ENCODE assay signal across 8 cellular contexts in the genomic region with DNA sequence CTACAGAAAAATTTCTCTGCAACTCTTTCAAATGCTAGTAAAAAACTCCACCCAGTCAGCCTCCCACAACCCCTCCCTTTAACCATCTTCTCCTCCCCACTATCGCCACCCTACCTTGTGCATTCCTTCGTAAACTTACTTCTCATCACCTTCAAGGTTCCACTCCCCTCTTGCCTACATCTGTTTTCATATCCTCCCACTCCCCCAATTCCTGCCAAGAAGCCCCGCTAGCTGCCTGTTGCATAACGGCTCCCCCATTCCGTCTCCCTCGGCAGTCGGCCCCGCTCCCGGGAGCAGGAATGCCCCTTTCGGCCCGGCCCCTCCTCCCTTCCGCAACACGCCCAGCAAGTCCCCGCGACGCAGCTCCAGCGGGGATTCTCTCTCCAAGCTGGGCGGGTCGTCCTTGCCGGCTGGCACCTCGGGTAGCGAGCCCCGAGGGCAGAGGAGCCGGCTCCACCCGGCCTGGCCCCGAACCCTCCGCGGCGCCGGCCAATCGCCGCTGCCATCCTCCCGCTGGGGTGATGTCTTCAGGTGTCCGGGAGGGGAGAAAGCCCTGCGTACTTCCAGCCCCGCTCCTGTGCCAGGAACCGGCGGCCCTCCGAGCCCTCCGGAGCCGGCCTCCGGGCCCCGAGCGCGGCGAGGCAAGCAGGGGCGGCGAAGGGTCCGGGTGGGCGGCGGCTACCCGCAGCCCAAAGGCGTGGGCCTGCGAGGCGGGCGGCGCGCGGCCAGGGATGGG. TPM values are rescaled to one million over a fixed set of nuclear protein-coding genes. Genes with fewer than 3 reads are reported as not detected.
DNase-seq lines count a peak whose midpoint lies in the region; ATAC-seq and TF ChIP-seq lines count a peak whose summit lies in the region.

No MANE protein-coding gene starts in this region.

- DNase-seq in COR-L47 (lab: John Stamatoyannopoulos, UW) (peak; percentile 85), RPMI7951 (ENCODE audit: low read depth) (peak; percentile 84), fibroblast of the aortic adventitia (ENCODE audit: low read depth) (peak; percentile 52), nephron progenitor cell (peak; percentile 81), substantia nigra (lab: John Stamatoyannopoulos, UW) (peak in 41 of 49 donors; percentile 5 to 80 (median 28))
- DNase-seq in activated effector memory CD4-positive, alpha-beta T cell treated with anti-CD3 and anti-CD28 coated beads, Interleukin-2, amount 50 U/mL, for 16 hours = peak; percentile 88

- peak overlapping the region; percentile 84 for H3K4me3 ChIP-seq in fibroblast of the aortic adventitia (ENCODE audit: low read depth, low read length)

- no peaks in the 10 kb centered on the region for H3K9me3 Mint-ChIP-seq in nephron progenitor cell

- H3K27ac Mint-ChIP-seq in nephron progenitor cell = peak overlapping the region; percentile 46

- H3K4me1 Mint-ChIP-seq in nephron progenitor cell = peaks cover 38% of the 10 kb centered on the region

- no peak for TF ChIP-seq CTCF in fibroblast of the aortic adventitia (IDR thresholded peaks at IDR 0.05; ENCODE audit: insufficient read depth, low read length)
- TF ChIP-seq CTCF in nephron progenitor cell (IDR thresholded peaks at IDR 0.05) = no peak

- ATAC-seq in GM19463 (IDR thresholded peaks at IDR 0.05; ENCODE audit: unreplicated experiment) (peak; percentile 36), HG03565 (IDR thresholded peaks at IDR 0.05; ENCODE audit: unreplicated experiment) (peak; percentile 22)

- H3K27me3 Mint-ChIP-seq in nephron progenitor cell (ENCODE audit: low read depth, poor library complexity) = peaks cover 24% of the 10 kb centered on the region

- H3K36me3 Mint-ChIP-seq in nephron progenitor cell (ENCODE audit: low read depth) = peaks cover 6% of the 10 kb centered on the region

- H3K27ac ChIP-seq in substantia nigra (ENCODE audit: low read depth, low read length, poor library complexity, severe bottlenecking) = peak overlapping the region; percentile 40

- peak overlapping the region; percentile 94 for H3K4me3 Mint-ChIP-seq in nephron progenitor cell

RNA-seq across cellular contexts. Expression of a gene that starts 1.5 kb away (rescaled TPM):
- total RNA-seq in RPMI7951 (2014; rRNA removed; shearing (Covaris generic)) = 6.6 and 6.7 TPM in 2 replicates
- total RNA-seq in fibroblast of the aortic adventitia (ENCODE audit: low replicate concordance) = 7.8 and 9.8 TPM in 2 replicates

Comparison
In these comparisons a context has a peak if more than half of its experiments do, and no peak if none do; other contexts are left out.
1. Peak in every context shown above with its lines: DNase-seq, ATAC-seq, H3K4me3 ChIP-seq and H3K27ac ChIP-seq.
2. DNase-seq: peak in every context shown above with its lines; median percentile 88 in activated effector memory CD4-positive, alpha-beta T cell treated with anti-CD3 and anti-CD28 coated beads, Interleukin-2, amount 50 U/mL, for 16 hours; 85 in COR-L47; 84 in RPMI7951; 81 in nephron progenitor cell; 52 in fibroblast of the aortic adventitia; 28 in substantia nigra.